ENCODE assay signal across 8 cellular contexts in the genomic region with DNA sequence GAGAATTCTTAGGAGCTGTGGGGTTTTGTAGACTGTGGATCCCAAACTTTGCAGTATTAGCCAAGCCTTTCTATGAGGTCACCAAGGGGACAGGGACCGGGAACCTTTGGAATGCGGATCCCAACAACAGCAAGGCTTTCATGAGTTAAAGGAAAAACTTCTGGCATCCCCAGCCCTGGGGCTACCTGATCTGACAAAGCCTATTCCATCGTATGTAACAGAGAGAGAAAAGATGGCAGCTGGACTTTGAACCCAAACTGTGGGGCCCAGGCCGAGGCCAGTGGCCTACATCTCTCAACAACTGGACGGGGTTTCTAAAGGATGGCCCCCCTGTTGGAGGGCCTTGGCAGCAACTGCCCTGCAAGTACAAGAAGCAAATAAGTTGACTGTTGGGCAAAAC. TPM values are rescaled to one million over a fixed set of nuclear protein-coding genes. Genes with fewer than 3 reads are reported as not detected.
"Had no signal": no experiment of that assay in that cellular context is flagged by ENCODE, and none has a peak within 500 bp of the region (broad histone marks: within the 10 kb centered on the region; RNA-seq: fewer than 3 reads in every experiment).

No MANE protein-coding gene starts in this region.

RNA-seq across cellular contexts. Expression of a gene that starts 32.5 kb away (rescaled TPM):
- total RNA-seq: HT-29, IMR-90, NCI-H460, PC-9, Peyer's patch, Right ventricle myocardium inferior, RPMI7951, SJCRH30 had no signal
- polyA plus RNA-seq: IMR-90 had no signal
